Comparison of ENCODE assay signal across 2 cellular contexts in genomic region chr2:197587255-197587654, GRCh38.
TF ChIP-seq lines count a peak whose summit lies in the region.

No MANE protein-coding gene starts in this region.

TF ChIP-seq in GM23338, 12 proteins besides CTCF, POLR2A, EP300 and RAD21:
- TF ChIP-seq POLR2AphosphoS5 (IDR thresholded peaks at IDR 0.05; ENCODE audit: low read depth) (peak; percentile 59; the same call in 1 of the 2 replicates), NANOG (IDR thresholded peaks at IDR 0.05; ENCODE audit: borderline replicate concordance) (peak; percentile 97)

TF ChIP-seq in H1, 55 proteins besides CTCF, POLR2A, EP300 and RAD21:
- TF ChIP-seq TAF1 (IDR thresholded peaks at IDR 0.05; ENCODE audit: low read depth, low read length) (peak; percentile 31; the same call in 1 of the 2 replicates), NANOG (IDR thresholded peaks at IDR 0.05; ENCODE audit: insufficient read depth, low read depth, low read length, poor library complexity, severe bottlenecking) (peak; percentile 41), TCF12 (IDR thresholded peaks at IDR 0.05; ENCODE audit: low read depth, low read length) (0 out of 2 replicates have a peak, but pooled peaks have one; percentile 71), SP1 (IDR thresholded peaks at IDR 0.05; ENCODE audit: low read depth, low read length) (peak; percentile 51; the same call in 1 of the 2 replicates)
